ENCODE assay signal across 8 cellular contexts in the genomic region with DNA sequence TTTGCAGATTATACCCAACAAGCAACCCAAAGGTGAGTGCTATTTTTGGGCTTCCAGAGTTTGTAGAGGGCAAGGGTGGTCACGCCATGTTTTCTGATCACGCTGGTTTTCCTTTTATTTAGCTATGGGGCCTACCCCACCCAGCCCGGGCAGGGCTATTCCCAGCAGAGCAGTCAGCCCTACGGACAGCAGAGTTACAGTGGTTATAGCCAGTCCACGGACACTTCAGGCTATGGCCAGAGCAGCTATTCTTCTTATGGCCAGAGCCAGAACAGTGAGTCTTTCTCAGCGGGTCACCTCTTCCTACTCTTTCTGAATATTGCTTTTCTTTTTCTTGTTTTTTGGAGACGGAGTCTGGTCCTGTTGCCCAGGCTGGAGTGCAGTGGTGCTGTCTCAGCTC. TPM values are rescaled to one million over a fixed set of nuclear protein-coding genes. Genes with fewer than 3 reads are reported as not detected.
A peak's percentile ranks its signal among the peaks of the same experiment; 100 is the strongest.
DNase-seq lines count a peak whose midpoint lies in the region; ATAC-seq and TF ChIP-seq lines count a peak whose summit lies in the region.

No MANE protein-coding gene starts in this region.

- no peaks in the 10 kb centered on the region for H3K9me3 Mint-ChIP-seq in central memory CD8-positive, alpha-beta T cell
- H3K9me3 Mint-ChIP-seq in nephron, result no peaks in the 10 kb centered on the region

- H3K27ac ChIP-seq in C4-2B, result peak overlapping the region; percentile 6; the same call in 1 of the 2 replicates
- no peak overlapping the region for H3K27ac ChIP-seq in Karpas-422 (ENCODE audit: low read length)

- no peak overlapping the region for H2AFZ ChIP-seq in Karpas-422 (ENCODE audit: low read length)

- H3K4me3 Mint-ChIP-seq in central memory CD8-positive, alpha-beta T cell, result peak overlapping the region; percentile 98
- peak overlapping the region; percentile 94 to 95 (median 95) for H3K4me3 Mint-ChIP-seq in nephron

- DNase-seq in Karpas-422, result peak; percentile 38
- DNase-seq in central memory CD8-positive, alpha-beta T cell (ENCODE audit: low spot score in 2 of 2), result no peak
- no peak for DNase-seq in ecto neural progenitor cell (ENCODE audit: low spot score)
- DNase-seq in activated CD8-positive, alpha-beta memory T cell treated with anti-CD3 and anti-CD28 coated beads, Interleukin-2, amount 50 U/mL, for 48 hours, result no peak

- H4K20me1 ChIP-seq in Karpas-422 (ENCODE audit: insufficient read depth, low read depth, low read length), result peaks cover 59% of the 10 kb centered on the region

- H3K79me2 ChIP-seq in Karpas-422 (ENCODE audit: low read length), result peaks cover 73% of the 10 kb centered on the region

- TF ChIP-seq CTCF in C4-2B (conservative IDR thresholded peaks at IDR 0.05), result no peak
- no peak for TF ChIP-seq CTCF in nephron (IDR thresholded peaks at IDR 0.05; ENCODE audit: unreplicated experiment in 3 of 3)

- H3K27ac Mint-ChIP-seq in central memory CD8-positive, alpha-beta T cell (ENCODE audit: low read depth), result peak overlapping the region; percentile 99
- peak overlapping the region in 2 of 3 experiments; percentile 52 to 77 for H3K27ac Mint-ChIP-seq in nephron

- no peak for ATAC-seq in central memory CD8-positive, alpha-beta T cell (replicated peaks; ENCODE audit: extremely low read depth, poor library complexity, severe bottlenecking)
- no peak for ATAC-seq in GM18517 (IDR thresholded peaks at IDR 0.05; ENCODE audit: unreplicated experiment)
- ATAC-seq in GM18511 (IDR thresholded peaks at IDR 0.05; ENCODE audit: unreplicated experiment), result no peak

- H3K9ac ChIP-seq in Karpas-422 (ENCODE audit: low read length), result peak overlapping the region; percentile 99

- H3K27me3 Mint-ChIP-seq in central memory CD8-positive, alpha-beta T cell, result no peaks in the 10 kb centered on the region
- no peaks in the 10 kb centered on the region for H3K27me3 Mint-ChIP-seq in nephron (ENCODE audit: low read depth)

- no peaks in the 10 kb centered on the region for H3K9me2 ChIP-seq in Karpas-422 (replicated peaks; ENCODE audit: insufficient read depth, low read length)

- H3K4me2 ChIP-seq in Karpas-422 (ENCODE audit: low read depth, low read length, poor library complexity, severe bottlenecking), result peak overlapping the region; percentile 94

- H3K9me3 ChIP-seq in Karpas-422 (ENCODE audit: low read length), result no peaks in the 10 kb centered on the region

- no peaks in the 10 kb centered on the region for H3K27me3 ChIP-seq in Karpas-422 (ENCODE audit: low read length)

- peaks cover 28% of the 10 kb centered on the region for H3K4me1 ChIP-seq in Karpas-422 (ENCODE audit: low read length)

- H3K4me1 Mint-ChIP-seq in central memory CD8-positive, alpha-beta T cell, result peaks cover 81% of the 10 kb centered on the region
- peaks cover 31% of the 10 kb centered on the region for H3K4me1 Mint-ChIP-seq in nephron

- H3K36me3 Mint-ChIP-seq in central memory CD8-positive, alpha-beta T cell (ENCODE audit: insufficient read depth), result peaks cover 85% of the 10 kb centered on the region
- H3K36me3 Mint-ChIP-seq in nephron (ENCODE audit: low read depth), result peaks cover 59% of the 10 kb centered on the region

- peak overlapping the region; percentile 91; the same call in 1 of the 2 replicates for H3K4me3 ChIP-seq in Karpas-422 (ENCODE audit: low read length)

- H3K36me3 ChIP-seq in Karpas-422 (ENCODE audit: insufficient read depth, low read length), result peaks cover 60% of the 10 kb centered on the region

RNA-seq across cellular contexts. Expression of a gene that starts 2.5 kb away (rescaled TPM):
- total RNA-seq in Karpas-422 (2014; rRNA removed; shearing (Covaris generic); ENCODE audit: low replicate concordance), result 51.4 and 61.7 TPM in 2 replicates

RNA-seq across cellular contexts. Expression of a gene that starts 20.2 kb away (rescaled TPM):
- total RNA-seq in Karpas-422 (2014; rRNA removed; shearing (Covaris generic); ENCODE audit: low replicate concordance), result 78.0 and 206 TPM in 2 replicates

RNA-seq across cellular contexts. Expression of a gene that starts 31.5 kb away (rescaled TPM):
- not detected in 2 replicates for total RNA-seq in Karpas-422 (2014; rRNA removed; shearing (Covaris generic); ENCODE audit: low replicate concordance)

RNA-seq across cellular contexts. Expression of a gene that starts 32.5 kb away (rescaled TPM):
- not detected in 2 replicates for total RNA-seq in Karpas-422 (2014; rRNA removed; shearing (Covaris generic); ENCODE audit: low replicate concordance)

RNA-seq across cellular contexts. Expression of a gene that starts 34.5 kb away (rescaled TPM):
- total RNA-seq in Karpas-422 (2014; rRNA removed; shearing (Covaris generic); ENCODE audit: low replicate concordance), result not detected in 2 replicates
